In genomic region chr22:44665115-44665514, GRCh38 we compare ENCODE assay signal across 12 cellular contexts. TPM values are rescaled to one million over a fixed set of nuclear protein-coding genes. Genes with fewer than 3 reads are reported as not detected.
DNase-seq lines count a peak whose midpoint lies in the region; ATAC-seq, FAIRE-seq and TF ChIP-seq lines count a peak whose summit lies in the region.
"Had no signal": no experiment of that assay in that cellular context is flagged by ENCODE, and none has a peak within 500 bp of the region (broad histone marks: within the 10 kb centered on the region; RNA-seq: fewer than 3 reads in every experiment).

No MANE protein-coding gene starts in this region.

- CTCF ChIA-PET in CD4-positive, alpha-beta T cell (lab: Charles Lee) = interaction anchor here (1.8 to 4.0 kb wide), 2 partner anchors 19 to 20 kb away, joined by 13 to 22 read pairs; no protein-coding TSS in a partner anchor
- CTCF ChIA-PET in naive thymus-derived CD4-positive, alpha-beta T cell (lab: Charles Lee) = interaction anchor here (1.3 to 1.6 kb wide), 2 partner anchors 20 to 38 kb away, joined by 3 to 10 read pairs; no protein-coding TSS in a partner anchor

- no peak overlapping the region for H3K4me3 ChIP-seq in naive thymus-derived CD4-positive, alpha-beta T cell (ENCODE audit: low read length)
- H3K4me3 ChIP-seq: body of pancreas, SK-N-MC had no signal

- TF ChIP-seq CTCF in CD4-positive, alpha-beta T cell (IDR thresholded peaks at IDR 0.05) = no peak

- H3K9me3 ChIP-seq in CD4-positive, alpha-beta T cell (ENCODE audit: control insufficient read depth, low read length) = no peaks in the 10 kb centered on the region
- peaks cover 0 to 4% (median 0%) of the 10 kb centered on the region in 3 experiments for H3K9me3 ChIP-seq in naive thymus-derived CD4-positive, alpha-beta T cell (ENCODE audit: control insufficient read depth in 2 of 3, low read length in 3 of 3)
- H3K9me3 ChIP-seq: body of pancreas had no signal

- no peak for DNase-seq in CD4-positive, alpha-beta T cell
- DNase-seq in M059J (ENCODE audit: low read depth) (peak; percentile 45), GM12891 (ENCODE audit: insufficient read length, low spot score) (no peak), GM19240 (ENCODE audit: insufficient read length, low spot score) (no peak), NCI-H1417 (lab: John Stamatoyannopoulos, UW) (no peak)
- no peak for DNase-seq in central memory CD8-positive, alpha-beta T cell (ENCODE audit: low spot score in 2 of 2)
- DNase-seq in naive thymus-derived CD4-positive, alpha-beta T cell = no peak
- DNase-seq: NCI-H2171 treated with DMSO at 0.1 percent for 48 hours; stimulated activated CD4-positive, alpha-beta T cell treated with anti-CD3 and anti-CD28 coated beads, Interleukin-4, amount 100 ng/mL, for 1 hour had no signal

- peaks cover 49 to 54% of the 10 kb centered on the region in 2 donors for H3K4me1 ChIP-seq in naive thymus-derived CD4-positive, alpha-beta T cell (ENCODE audit: control insufficient read depth in 2 of 2, insufficient read depth in 2 of 2, low read length in 2 of 2)

- intact Hi-C loops in CD4-positive, alpha-beta T cell (cut with DNase I, micrococcal nuclease) = loop anchor here in 1 of 2 experiments (5.0 to 10.0 kb wide), 2 partner anchors 168 to 480 kb away; partner anchors contain the start of genes PARVG and RTL6
- intact Hi-C loops in naive thymus-derived CD4-positive, alpha-beta T cell (cut with micrococcal nuclease) = loop anchor here (10.0 kb wide), 3 partner anchors 170 to 850 kb away; partner anchors contain the start of genes EFCAB6 (in 1 of the 2), PARVG (in 1 of the 2) and RTL6 (in 1 of the 2)

- no peaks in the 10 kb centered on the region for H3K36me3 ChIP-seq in naive thymus-derived CD4-positive, alpha-beta T cell (ENCODE audit: control insufficient read depth in 2 of 3, insufficient read depth in 3 of 3, low read length in 3 of 3)

- POLR2A ChIA-PET in CD4-positive, alpha-beta T cell (lab: Charles Lee) = no interaction called here
- POLR2A ChIA-PET in naive thymus-derived CD4-positive, alpha-beta T cell (lab: Charles Lee) = interaction anchor here (1.3 to 1.5 kb wide), 2 partner anchors 12 to 24 kb away, joined by 3 to 5 read pairs; no protein-coding TSS in a partner anchor

- no peaks in the 10 kb centered on the region for H3K36me3 Mint-ChIP-seq in CD4-positive, alpha-beta T cell (ENCODE audit: low read depth)
- H3K36me3 Mint-ChIP-seq in central memory CD8-positive, alpha-beta T cell (ENCODE audit: insufficient read depth) = peaks cover 12% of the 10 kb centered on the region
- H3K36me3 Mint-ChIP-seq in naive thymus-derived CD4-positive, alpha-beta T cell = peaks cover 0 to 4% (median 0%) of the 10 kb centered on the region in 5 donors

- no peak for TF ChIP-seq POLR2A in GM12891 (IDR thresholded peaks at IDR 0.05; ENCODE audit: low read depth, low read length)

- H3K9me3 Mint-ChIP-seq in CD4-positive, alpha-beta T cell = no peaks in the 10 kb centered on the region
- no peaks in the 10 kb centered on the region for H3K9me3 Mint-ChIP-seq in central memory CD8-positive, alpha-beta T cell
- H3K9me3 Mint-ChIP-seq in naive thymus-derived CD4-positive, alpha-beta T cell = peaks cover 0 to 2% (median 0%) of the 10 kb centered on the region in 11 donors

- peak overlapping the region; percentile 88 for H3K27ac Mint-ChIP-seq in CD4-positive, alpha-beta T cell
- peak overlapping the region; percentile 93 for H3K27ac Mint-ChIP-seq in central memory CD8-positive, alpha-beta T cell (ENCODE audit: low read depth)
- peak overlapping the region in 8 of 9 donors; percentile 47 to 90 (median 64) for H3K27ac Mint-ChIP-seq in naive thymus-derived CD4-positive, alpha-beta T cell

- H3K27me3 Mint-ChIP-seq in CD4-positive, alpha-beta T cell = no peaks in the 10 kb centered on the region
- no peaks in the 10 kb centered on the region for H3K27me3 Mint-ChIP-seq in central memory CD8-positive, alpha-beta T cell
- H3K27me3 Mint-ChIP-seq in naive thymus-derived CD4-positive, alpha-beta T cell = peaks cover 0 to 9% (median 0%) of the 10 kb centered on the region in 5 donors

- FAIRE-seq in GM12891 (lab: Jason Lieb, UNC) = no peak

- H3K27ac ChIP-seq in CD4-positive, alpha-beta T cell (ENCODE audit: low read depth, low read length) = no peak overlapping the region
- peak overlapping the region; percentile 25 for H3K27ac ChIP-seq in naive thymus-derived CD4-positive, alpha-beta T cell (ENCODE audit: low read depth, low read length)
- H3K27ac ChIP-seq: SK-N-MC had no signal

- no peak for ATAC-seq in CD4-positive, alpha-beta T cell (ENCODE audit: poor library complexity)
- no peak for ATAC-seq in central memory CD8-positive, alpha-beta T cell (replicated peaks; ENCODE audit: extremely low read depth, poor library complexity, severe bottlenecking)
- ATAC-seq in naive thymus-derived CD4-positive, alpha-beta T cell = no peak
- ATAC-seq in GM21786 (IDR thresholded peaks at IDR 0.05; ENCODE audit: unreplicated experiment) = no peak
- ATAC-seq: body of pancreas had no signal

- H3K27me3 ChIP-seq in CD4-positive, alpha-beta T cell (ENCODE audit: control insufficient read depth, insufficient read depth, low read length) = no peaks in the 10 kb centered on the region
- no peaks in the 10 kb centered on the region for H3K27me3 ChIP-seq in naive thymus-derived CD4-positive, alpha-beta T cell (ENCODE audit: control insufficient read depth in 2 of 2, insufficient read depth in 2 of 2, low read length in 2 of 2)

- peak overlapping the region; percentile 42 for H3K4me3 Mint-ChIP-seq in CD4-positive, alpha-beta T cell
- peak overlapping the region; percentile 64 for H3K4me3 Mint-ChIP-seq in central memory CD8-positive, alpha-beta T cell
- peak overlapping the region in 7 of 10 donors; percentile 16 to 77 (median 62) for H3K4me3 Mint-ChIP-seq in naive thymus-derived CD4-positive, alpha-beta T cell

- H3K4me1 Mint-ChIP-seq in CD4-positive, alpha-beta T cell (ENCODE audit: low read depth) = peaks cover 53% of the 10 kb centered on the region
- peaks cover 65% of the 10 kb centered on the region for H3K4me1 Mint-ChIP-seq in central memory CD8-positive, alpha-beta T cell
- H3K4me1 Mint-ChIP-seq in naive thymus-derived CD4-positive, alpha-beta T cell = peaks cover 37 to 62% (median 47%) of the 10 kb centered on the region in 7 donors

TF ChIP-seq in GM12891, 5 proteins besides CTCF, POLR2A, EP300 and RAD21:
- TF ChIP-seq SPI1 (IDR thresholded peaks at IDR 0.05; ENCODE audit: low read depth, low read length) (no peak), POU2F2 (IDR thresholded peaks at IDR 0.05; ENCODE audit: low read depth, low read length) (no peak), PAX5 (IDR thresholded peaks at IDR 0.05; ENCODE audit: insufficient read depth, low read length, severe bottlenecking) (no peak), TAF1 (IDR thresholded peaks at IDR 0.05; ENCODE audit: low read depth, low read length) (no peak), POLR2AphosphoS5 (IDR thresholded peaks at IDR 0.05; ENCODE audit: low read depth, low read length) (no peak)
TF ChIP-seq in GM12891: peak in this region for 0.

RNA-seq across cellular contexts. Expression of gene PRR5, which starts 36.9 kb away (rescaled TPM):
- 10 to 100 TPM; 29.0 to 31.6 TPM for total RNA-seq in CD4-positive, alpha-beta T cell
- total RNA-seq in M059J (2014; rRNA removed; shearing (Covaris generic)) = not detected in 2 replicates
- total RNA-seq in naive thymus-derived CD4-positive, alpha-beta T cell = 10 to 100 TPM; 19.6 to 49.1 (median 44.4) TPM
- polyA plus RNA-seq in naive thymus-derived CD4-positive, alpha-beta T cell = 10 to 100 TPM; 19.6 to 29.6 TPM
- polyA plus RNA-seq in GM12891 (2012; ENCODE audit: low read depth, missing spikeins) = 0.21 TPM

Comparison
In these comparisons a context has a peak if more than half of its experiments do, and no peak if none do; other contexts are left out.
1. RNA of gene PRR5, which starts 36.9 kb away (total RNA-seq): 19.6 to 49.1 TPM in naive thymus-derived CD4-positive, alpha-beta T cell and 29.0 to 31.6 TPM in CD4-positive, alpha-beta T cell; not detected in M059J; every median in the first group is over 10 times any median in the second.
2. Peak in every context shown above with its lines, with median percentiles within 50 percentile points of each other: H3K27ac Mint-ChIP-seq and H3K4me3 Mint-ChIP-seq.